ENCODE assay signal across 18 cellular contexts in genomic region chr5:52665544-52665943, GRCh38.
DNase-seq lines count a peak whose midpoint lies in the region; TF ChIP-seq lines count a peak whose summit lies in the region.
"Had no signal": no experiment of that assay in that cellular context is flagged by ENCODE, and none has a peak within 500 bp of the region (broad histone marks: within the 10 kb centered on the region; RNA-seq: fewer than 3 reads in every experiment).

No MANE protein-coding gene starts in this region.

- TF ChIP-seq POLR2A in adrenal gland (IDR thresholded peaks at IDR 0.05), result no peak

- H3K9me3 ChIP-seq in adrenal gland (replicated peaks in 1 of 3), result no peaks in the 10 kb centered on the region
- no peaks in the 10 kb centered on the region for H3K9me3 ChIP-seq in MM.1S (replicated peaks; ENCODE audit: insufficient read depth, low read length)
- H3K9me3 ChIP-seq: BLaER1, breast epithelium, transverse colon had no signal

- no peaks in the 10 kb centered on the region for H3K9me2 ChIP-seq in MM.1S (replicated peaks; ENCODE audit: insufficient read depth, low read length)

- no peak overlapping the region for H3K9ac ChIP-seq in MM.1S (ENCODE audit: low read length)
- H3K9ac ChIP-seq: BLaER1 had no signal

- 0 to 24% (median 7%) methylated on average over 2 of the region's 2 CpGs for WGBS in adrenal gland, 4 donors

- no peaks in the 10 kb centered on the region for H3F3A ChIP-seq in MM.1S (ENCODE audit: insufficient read depth, low read length)

- H2AFZ ChIP-seq in MM.1S (ENCODE audit: low read length), result no peak overlapping the region

- H4K20me1 ChIP-seq in MM.1S (ENCODE audit: insufficient read depth, low read length), result no peaks in the 10 kb centered on the region
- H4K20me1 ChIP-seq: BLaER1 had no signal

- intact Hi-C loops in adrenal gland (cut with DNase I), result no loop called here

- H3K4me2 ChIP-seq in MM.1S (ENCODE audit: low read depth, low read length), result no peak overlapping the region
- H3K4me2 ChIP-seq: BLaER1 had no signal

- H3K27ac ChIP-seq in adrenal gland, result peak overlapping the region in 4 of 5 donors; percentile 2 to 42 (median 12)
- no peak overlapping the region for H3K27ac ChIP-seq in MM.1S (ENCODE audit: low read length)
- H3K27ac ChIP-seq: BLaER1, breast epithelium, transverse colon had no signal

- TF ChIP-seq CTCF in adrenal gland (IDR thresholded peaks at IDR 0.05) (no peak), MM.1S (IDR thresholded peaks at IDR 0.05; ENCODE audit: low read length) (no peak)

- DNase-seq in GM04504 (ENCODE audit: low read depth) (peak; percentile 28), adrenal gland (peak; percentile 26 to 72 (median 46)), hepatic stellate cell (ENCODE audit: low spot score) (peak; percentile 32), skeletal muscle cell (ENCODE audit: low read depth) (peak; percentile 33), NCI-H82 treated with DMSO at 0.1 percent for 48 hours (lab: John Stamatoyannopoulos, UW; ENCODE audit: unreplicated experiment) (no peak), DMS 273 (lab: John Stamatoyannopoulos, UW; ENCODE audit: unreplicated experiment) (no peak), MM.1S (no peak), iPS-NIHi7 (ENCODE audit: extremely low spot score) (no peak)
- DNase-seq: activated T-cell treated with anti-CD3 and anti-CD28 coated beads, Interleukin-2, amount 50 U/mL, for 1 hour; DMS 273 treated with DMSO at 0.1 percent for 48 hours; effector CD8-positive, alpha-beta T cell; foreskin melanocyte; NCI-H187 treated with DMSO at 0.1 percent for 48 hours; NCI-H510A; OCI-M1; transverse colon had no signal

- H3K4me1 ChIP-seq in adrenal gland (replicated peaks in 1 of 2) (peaks cover 8 to 25% of the 10 kb centered on the region in 2 donors), MM.1S (ENCODE audit: low read length) (no peaks in the 10 kb centered on the region)
- H3K4me1 ChIP-seq: breast epithelium had no signal

- H3K27me3 ChIP-seq in adrenal gland (no peaks in the 10 kb centered on the region), MM.1S (replicated peaks; ENCODE audit: insufficient read depth, low read length) (no peaks in the 10 kb centered on the region)
- H3K27me3 ChIP-seq: BLaER1, breast epithelium, transverse colon had no signal

- no peaks in the 10 kb centered on the region for H3K79me2 ChIP-seq in MM.1S (ENCODE audit: low read length)

- H3K4me3 ChIP-seq in adrenal gland (peak overlapping the region in 1 of 4 donors; percentile 9), skeletal muscle cell (ENCODE audit: low read depth, low read length) (no peak overlapping the region), MM.1S (ENCODE audit: low read length) (no peak overlapping the region)
- H3K4me3 ChIP-seq: BLaER1, transverse colon had no signal

- no peaks in the 10 kb centered on the region for H3K36me3 ChIP-seq in adrenal gland (replicated peaks in 1 of 2)
- H3K36me3 ChIP-seq in MM.1S (replicated peaks; ENCODE audit: insufficient read depth, low read length), result no peaks in the 10 kb centered on the region
- H3K36me3 ChIP-seq: BLaER1, breast epithelium, transverse colon had no signal

Comparison
In these comparisons a context has a peak if more than half of its experiments do, and no peak if none do; other contexts are left out.
1. DNase-seq: peak in GM04504 (single experiment), adrenal gland (7 of 7), hepatic stellate cell (single experiment) and skeletal muscle cell (single experiment); none in NCI-H82 treated with DMSO at 0.1 percent for 48 hours (single experiment), DMS 273 (single experiment), MM.1S (single experiment) and iPS-NIHi7 (single experiment).